ENCODE assay signal across 14 cellular contexts in the genomic region with DNA sequence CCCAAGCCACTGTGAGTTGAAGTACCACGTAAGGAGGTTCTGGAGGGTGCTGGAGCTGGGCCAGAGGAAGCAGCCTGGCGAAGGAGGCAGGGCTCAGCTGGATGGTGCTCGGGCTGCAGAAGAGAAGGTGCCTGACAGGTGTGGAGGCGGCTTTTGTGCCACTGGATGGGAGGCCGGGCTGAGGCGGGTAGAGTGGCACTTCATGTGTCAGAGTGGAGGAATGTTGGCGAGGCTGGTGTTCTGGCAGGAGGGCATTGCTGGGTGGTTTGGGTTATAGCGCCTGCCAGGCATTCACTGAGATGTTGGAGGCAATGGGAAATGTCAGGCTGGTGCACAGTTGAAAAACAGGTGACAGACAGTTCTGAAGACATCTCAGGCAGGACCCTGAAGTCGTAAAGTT. TPM values are rescaled to one million over a fixed set of nuclear protein-coding genes. Genes with fewer than 3 reads are reported as not detected.
DNase-seq lines count a peak whose midpoint lies in the region; ATAC-seq and TF ChIP-seq lines count a peak whose summit lies in the region.
"Had no signal": no experiment of that assay in that cellular context is flagged by ENCODE, and none has a peak within 500 bp of the region (broad histone marks: within the 10 kb centered on the region; RNA-seq: fewer than 3 reads in every experiment).

No MANE protein-coding gene starts in this region.

- peak; percentile 37 for ATAC-seq in PC-3

- H4K91ac ChIP-seq in neuronal stem cell (ENCODE audit: low read depth, low read length, poor library complexity), result no peak overlapping the region

- H3K79me1 ChIP-seq in neuronal stem cell (ENCODE audit: low read depth, low read length), result peaks cover 22% of the 10 kb centered on the region

- no peak overlapping the region for H2BK12ac ChIP-seq in neuronal stem cell (ENCODE audit: low read length)

- peaks cover 29% of the 10 kb centered on the region for H3K36me3 ChIP-seq in CD4-positive, alpha-beta memory T cell (ENCODE audit: insufficient read depth, low read length)
- H3K36me3 ChIP-seq in PC-3 (ENCODE audit: low read depth, low read length), result peaks cover 19% of the 10 kb centered on the region
- peaks cover 30 to 77% of the 10 kb centered on the region in 2 donors for H3K36me3 ChIP-seq in neuronal stem cell (replicated peaks in 1 of 2; ENCODE audit: control insufficient read depth in 2 of 2, insufficient read depth in 2 of 2, low read length in 2 of 2)
- peaks cover 0 to 55% (median 13%) of the 10 kb centered on the region in 3 donors for H3K36me3 ChIP-seq in esophagus squamous epithelium

- H2AK5ac ChIP-seq in neuronal stem cell (ENCODE audit: low read depth, low read length), result no peak overlapping the region

- H3K14ac ChIP-seq in neuronal stem cell (ENCODE audit: low read length), result no peak overlapping the region

- H3K79me2 ChIP-seq in PC-3 (ENCODE audit: low read length), result peaks cover 95% of the 10 kb centered on the region

- H2AFZ ChIP-seq in PC-3 (ENCODE audit: low read length) (no peak overlapping the region), neuronal stem cell (ENCODE audit: low read length) (no peak overlapping the region)

- no peak overlapping the region for H3K4me3 ChIP-seq in CD4-positive, alpha-beta memory T cell (ENCODE audit: low read length in 2 of 2)
- H3K4me3 ChIP-seq in PC-3 (ENCODE audit: low read length) (no peak overlapping the region), epithelial cell of esophagus (ENCODE audit: low read length) (no peak overlapping the region), neuronal stem cell (ENCODE audit: low read length in 2 of 2) (no peak overlapping the region), esophagus squamous epithelium (no peak overlapping the region)
- H3K4me3 ChIP-seq: HAP-1, stomach had no signal

- H2BK120ac ChIP-seq in neuronal stem cell (ENCODE audit: low read depth, low read length), result no peak overlapping the region

- intact Hi-C loops in CD4-positive, alpha-beta memory T cell (cut with micrococcal nuclease), result no loop called here
- intact Hi-C loops in PC-3 (cut with micrococcal nuclease) (no loop called here), esophagus squamous epithelium (cut with DNase I) (no loop called here)

- peak overlapping the region in 5 of 7 donors; percentile 10 to 77 (median 30) for H3K27ac Mint-ChIP-seq in CD4-positive, alpha-beta memory T cell

- peaks cover 0 to 3% (median 0%) of the 10 kb centered on the region in 8 donors for H3K9me3 Mint-ChIP-seq in CD4-positive, alpha-beta memory T cell

- no peak overlapping the region for H4K8ac ChIP-seq in neuronal stem cell (ENCODE audit: low read depth, low read length)

- H3K4me2 ChIP-seq in PC-3 (ENCODE audit: low read length), result no peak overlapping the region
- no peak overlapping the region for H3K4me2 ChIP-seq in neuronal stem cell (ENCODE audit: insufficient read depth, low read length, poor library complexity, severe bottlenecking)

- H3K27me3 ChIP-seq in CD4-positive, alpha-beta memory T cell (ENCODE audit: insufficient read depth, low read length), result no peaks in the 10 kb centered on the region
- H3K27me3 ChIP-seq in PC-3 (ENCODE audit: low read length) (no peaks in the 10 kb centered on the region), neuronal stem cell (ENCODE audit: control insufficient read depth in 3 of 3, insufficient read depth in 3 of 3, low read depth in 1 of 3, low read length in 3 of 3) (no peaks in the 10 kb centered on the region), esophagus squamous epithelium (no peaks in the 10 kb centered on the region)
- H3K27me3 ChIP-seq: stomach had no signal

- peaks cover 47% of the 10 kb centered on the region; the same call in 1 of the 2 replicates for H4K20me1 ChIP-seq in PC-3 (ENCODE audit: low read length)

- DNase-seq in CD4-positive, alpha-beta memory T cell, result no peak
- peak; percentile 26 for DNase-seq in PC-3
- peak; percentile 40 for DNase-seq in epithelial cell of esophagus (ENCODE audit: low read depth)
- no peak for DNase-seq in neuronal stem cell (ENCODE audit: low spot score)
- no peak for DNase-seq in GDM1 (lab: John Stamatoyannopoulos, UW)
- DNase-seq in NCI-H187 treated with DMSO at 0.1 percent for 48 hours (lab: John Stamatoyannopoulos, UW), result no peak
- no peak for DNase-seq in esophagus squamous epithelium (lab: John Stamatoyannopoulos, UW)
- DNase-seq: activated T-cell treated with anti-CD3 and anti-CD28 coated beads for 4 hours; MV-4-11; NCI-H446 treated with DMSO at 0.1 percent for 48 hours; stimulated activated CD4-positive, alpha-beta T cell treated with anti-CD3 and anti-CD28 coated beads, Interleukin-4, amount 100 ng/mL, for 24 hours; stomach; WERI-Rb-1 had no signal

- no peak overlapping the region for H3K4ac ChIP-seq in neuronal stem cell (ENCODE audit: low read length)

- CTCF ChIA-PET in CD4-positive, alpha-beta memory T cell (lab: Charles Lee; ENCODE audit: partially characterized antibody), result no interaction called here
- CTCF ChIA-PET in PC-3 (lab: Charles Lee), result no interaction called here

- no peaks in the 10 kb centered on the region for H3F3A ChIP-seq in PC-3 (ENCODE audit: low read length, unreplicated experiment)

- H3K4me1 ChIP-seq in CD4-positive, alpha-beta memory T cell (ENCODE audit: insufficient read depth, low read length), result peaks cover 35% of the 10 kb centered on the region
- H3K4me1 ChIP-seq in PC-3 (ENCODE audit: insufficient read depth, low read length) (peaks cover 5% of the 10 kb centered on the region; the same call in 1 of the 2 replicates), neuronal stem cell (ENCODE audit: control insufficient read depth in 2 of 2, insufficient read depth in 1 of 2, low read depth in 1 of 2, low read length in 2 of 2) (no peaks in the 10 kb centered on the region), esophagus squamous epithelium (peaks cover 15 to 59% (median 35%) of the 10 kb centered on the region in 3 donors)
- H3K4me1 ChIP-seq: HAP-1 had no signal

- TF ChIP-seq CTCF in PC-3 (conservative IDR thresholded peaks at IDR 0.05; ENCODE audit: low read depth, low read length) (no peak), epithelial cell of esophagus (IDR thresholded peaks at IDR 0.05; ENCODE audit: insufficient read depth, low read depth, low read length, missing control alignments) (no peak), esophagus squamous epithelium (IDR thresholded peaks at IDR 0.05) (no peak)

- POLR2A ChIA-PET in CD4-positive, alpha-beta memory T cell (lab: Charles Lee; ENCODE audit: partially characterized antibody), result no interaction called here
- POLR2A ChIA-PET in PC-3 (lab: Charles Lee; ENCODE audit: unreplicated experiment), result no interaction called here

- no peak for TF ChIP-seq POLR2A in esophagus squamous epithelium (IDR thresholded peaks at IDR 0.05)

- BruUV-seq in PC-3 (replicated peaks; lab: Mats Ljungman, UMichigan), result no TSS peak

- H3K9ac ChIP-seq in PC-3 (ENCODE audit: low read length) (no peak overlapping the region), neuronal stem cell (ENCODE audit: low read depth, low read length, poor library complexity) (no peak overlapping the region)

- H3K18ac ChIP-seq in neuronal stem cell (ENCODE audit: low read length), result no peak overlapping the region

- peaks cover 35 to 55% of the 10 kb centered on the region in 2 donors for H3K36me3 Mint-ChIP-seq in CD4-positive, alpha-beta memory T cell

- H3K9me3 ChIP-seq in CD4-positive, alpha-beta memory T cell (ENCODE audit: control insufficient read depth in 1 of 2, low read length in 2 of 2), result no peaks in the 10 kb centered on the region
- no peaks in the 10 kb centered on the region for H3K9me3 ChIP-seq in PC-3 (ENCODE audit: low read length)
- peaks cover 0 to 4% of the 10 kb centered on the region in 2 donors for H3K9me3 ChIP-seq in neuronal stem cell (replicated peaks in 1 of 2; ENCODE audit: control insufficient read depth in 2 of 2, insufficient read depth in 1 of 2, low read depth in 1 of 2, low read length in 2 of 2)
- H3K9me3 ChIP-seq in esophagus squamous epithelium, result no peaks in the 10 kb centered on the region
- H3K9me3 ChIP-seq: HAP-1, stomach had no signal

- peak overlapping the region; percentile 6 for H3K23ac ChIP-seq in neuronal stem cell (ENCODE audit: low read depth, low read length, poor library complexity)

- no peak overlapping the region for H3K4me3 Mint-ChIP-seq in CD4-positive, alpha-beta memory T cell

- peaks cover 42 to 84% (median 63%) of the 10 kb centered on the region in 4 donors for H3K4me1 Mint-ChIP-seq in CD4-positive, alpha-beta memory T cell

- no peaks in the 10 kb centered on the region for H3K9me2 ChIP-seq in PC-3 (replicated peaks; ENCODE audit: low read length)

- no CpG with 5 or more reads among the region's 9 CpGs for WGBS in neuronal stem cell (ENCODE audit: extremely low coverage in 2 of 2, insufficient read length in 2 of 2, insufficient replicate concordance in 1 of 2), 2 donors
- WGBS in esophagus squamous epithelium, 2 donors, result 39 to 72% methylated on average over 8 of the region's 9 CpGs

- no peak overlapping the region for H2BK15ac ChIP-seq in neuronal stem cell (ENCODE audit: low read length)

- no peak overlapping the region for H3K27ac ChIP-seq in CD4-positive, alpha-beta memory T cell (ENCODE audit: low read depth, low read length)
- no peak overlapping the region for H3K27ac ChIP-seq in PC-3 (ENCODE audit: low read length)
- H3K27ac ChIP-seq in neuronal stem cell (replicated peaks; ENCODE audit: low read length), result no peak overlapping the region
- H3K27ac ChIP-seq in esophagus squamous epithelium, result peak overlapping the region in 1 of 4 donors; percentile 4
- H3K27ac ChIP-seq: stomach, WERI-Rb-1 had no signal

- no peaks in the 10 kb centered on the region for H3K27me3 Mint-ChIP-seq in CD4-positive, alpha-beta memory T cell

- no peak overlapping the region for H2BK5ac ChIP-seq in neuronal stem cell (ENCODE audit: low read length)

RNA-seq across cellular contexts. Expression of gene UBE2L3, which starts 24.2 kb away (rescaled TPM):
- total RNA-seq in CD4-positive, alpha-beta memory T cell, result 10 to 100 TPM; 39.2 to 39.3 TPM
- 100 to 1,000 TPM; 104 to 116 TPM for polyA plus RNA-seq in CD4-positive, alpha-beta memory T cell
- total RNA-seq in PC-3 (2014; rRNA removed), result 50.7 and 72.0 TPM in 2 replicates
- polyA plus RNA-seq in neuronal stem cell (2013, experiment 1 of 2), result 99.7 TPM
- polyA plus RNA-seq in neuronal stem cell (2013, experiment 2 of 2), result 102 TPM
- 10 to 100 TPM; 34.7 to 53.8 (median 44.7) TPM for total RNA-seq in esophagus squamous epithelium

RNA-seq across cellular contexts. Expression of gene YDJC, which starts 38.1 kb away (rescaled TPM):
- 10 to 100 TPM; 45.7 to 46.0 TPM for total RNA-seq in CD4-positive, alpha-beta memory T cell
- 10 to 100 TPM; 47.5 to 52.8 TPM for polyA plus RNA-seq in CD4-positive, alpha-beta memory T cell
- total RNA-seq in PC-3 (2014; rRNA removed), result 79.4 and 122 TPM in 2 replicates
- 14.9 TPM for polyA plus RNA-seq in neuronal stem cell (2013, experiment 1 of 2)
- 14.0 TPM for polyA plus RNA-seq in neuronal stem cell (2013, experiment 2 of 2)
- total RNA-seq in esophagus squamous epithelium, result 10 to 100 TPM; 34.1 to 53.8 (median 39.6) TPM

RNA-seq across cellular contexts. Expression of gene RIMBP3C, which starts 40.4 kb away (rescaled TPM):
- total RNA-seq in CD4-positive, alpha-beta memory T cell, result 1 to 10 TPM; 4.5 to 4.9 TPM
- polyA plus RNA-seq in CD4-positive, alpha-beta memory T cell, result under 1 TPM in 1 of 2 donors, not detected in 1; 0.49 TPM
- total RNA-seq in PC-3 (2014; rRNA removed) (0.29 TPM in 1 of 2 replicates, not detected in the other), esophagus squamous epithelium (not detected)
- polyA plus RNA-seq in neuronal stem cell (2013, experiment 1 of 2), result 0.33 TPM
- polyA plus RNA-seq in neuronal stem cell (2013, experiment 2 of 2), result 0.18 TPM
- polyA plus RNA-seq: stomach had no signal

RNA-seq across cellular contexts. Expression of gene CCDC116, which starts 40.9 kb away (rescaled TPM):
- total RNA-seq in CD4-positive, alpha-beta memory T cell, result under 1 TPM; 0.19 to 0.29 TPM
- not detected for polyA plus RNA-seq in CD4-positive, alpha-beta memory T cell
- total RNA-seq in PC-3 (2014; rRNA removed) (not detected in 2 replicates), esophagus squamous epithelium (1 to 10 TPM in 1 of 4 donors, not detected in 3; 1.9 TPM)
- polyA plus RNA-seq in neuronal stem cell (2013, experiment 1 of 2), result 0.10 TPM
- polyA plus RNA-seq in neuronal stem cell (2013, experiment 2 of 2), result 0.18 TPM
- total RNA-seq: stomach had no signal

RNA-seq across cellular contexts. Expression of gene SDF2L1, which starts 50.4 kb away (rescaled TPM):
- total RNA-seq in CD4-positive, alpha-beta memory T cell, result 10 to 100 TPM; 39.6 to 44.3 TPM
- 10 to 100 TPM; 78.0 to 99.1 TPM for polyA plus RNA-seq in CD4-positive, alpha-beta memory T cell
- 180 and 214 TPM in 2 replicates for total RNA-seq in PC-3 (2014; rRNA removed)
- 9.6 TPM for polyA plus RNA-seq in neuronal stem cell (2013, experiment 1 of 2)
- 9.4 TPM for polyA plus RNA-seq in neuronal stem cell (2013, experiment 2 of 2)
- total RNA-seq in esophagus squamous epithelium, result 10 to 100 TPM; 19.6 to 29.7 (median 24.6) TPM

Comparison
In these comparisons a context has a peak if more than half of its experiments do, and no peak if none do; other contexts are left out.
1. DNase-seq: peak in PC-3 (single experiment) and epithelial cell of esophagus (single experiment); none in CD4-positive, alpha-beta memory T cell (0 of 5), neuronal stem cell (single experiment), GDM1 (single experiment), NCI-H187 treated with DMSO at 0.1 percent for 48 hours (single experiment) and esophagus squamous epithelium (single experiment).